In genomic region chr4:76626686-76627465, GRCh38 we compare ENCODE assay signal across 14 cellular contexts.
A peak's percentile ranks its signal among the peaks of the same experiment; 100 is the strongest.
DNase-seq lines count a peak whose midpoint lies in the region; ATAC-seq and TF ChIP-seq lines count a peak whose summit lies in the region.
"Had no signal": no experiment of that assay in that cellular context is flagged by ENCODE, and none has a peak within 500 bp of the region (broad histone marks: within the 10 kb centered on the region; RNA-seq: fewer than 3 reads in every experiment).

No MANE protein-coding gene starts in this region.

- H3K4me3 Mint-ChIP-seq in type B pancreatic cell = no peak overlapping the region
- H3K4me3 Mint-ChIP-seq: activated CD4-positive, alpha-beta T cell treated with anti-CD3 and anti-CD28 coated beads, Interleukin-2, amount 10 ng/mL, durations not matched to agents 7 days and 5 days; stimulated activated naive CD8-positive, alpha-beta T cell treated with anti-CD3 and anti-CD28 coated beads, Interleukin-15, Interleukin-2, amounts not matched to agents 100 ng/mL and 50 ng/mL, for 24 hours had no signal

- H3K27ac Mint-ChIP-seq in type B pancreatic cell = no peak overlapping the region
- H3K27ac Mint-ChIP-seq: activated CD4-positive, alpha-beta T cell treated with anti-CD3 and anti-CD28 coated beads, Interleukin-2, amount 10 ng/mL, durations not matched to agents 7 days and 5 days; stimulated activated naive CD8-positive, alpha-beta T cell treated with anti-CD3 and anti-CD28 coated beads, Interleukin-15, Interleukin-2, amounts not matched to agents 100 ng/mL and 50 ng/mL, for 24 hours had no signal

- no peak overlapping the region for H3K27ac ChIP-seq in WERI-Rb-1

- H3K9me3 ChIP-seq in WERI-Rb-1 (ENCODE audit: severe bottlenecking) = no peaks in the 10 kb centered on the region

- no peak overlapping the region for H3K4me3 ChIP-seq in WERI-Rb-1 (ENCODE audit: low read depth, low read length)
- no peak overlapping the region for H3K4me3 ChIP-seq in fibroblast of villous mesenchyme (ENCODE audit: low read depth, low read length)

- no peaks in the 10 kb centered on the region for H3K27me3 ChIP-seq in WERI-Rb-1 (ENCODE audit: insufficient read depth, low read depth, severe bottlenecking)

- DNase-seq in NCI-H748 (lab: John Stamatoyannopoulos, UW; ENCODE audit: unreplicated experiment) (peak; percentile 0), NCI-H748 treated with DMSO at 0.1 percent for 48 hours (lab: John Stamatoyannopoulos, UW) (no peak), WERI-Rb-1 (no peak), fibroblast of villous mesenchyme (ENCODE audit: low read depth) (peak; percentile 47), type B pancreatic cell (ENCODE audit: extremely low spot score, unreplicated experiment) (no peak)
- DNase-seq: activated CD4-positive, alpha-beta T cell treated with anti-CD3 and anti-CD28 coated beads, Interleukin-2, amount 10 ng/mL, durations not matched to agents 7 days and 5 days; activated gamma-delta T cell treated with Interleukin-2 at 50 U/mL for 16 hours; effector CD4-positive, alpha-beta T cell; NCI-H2081; RPMI8226 had no signal

- H3K4me1 Mint-ChIP-seq in type B pancreatic cell (ENCODE audit: unreplicated experiment) = peaks cover 39% of the 10 kb centered on the region
- H3K4me1 Mint-ChIP-seq: activated CD4-positive, alpha-beta T cell treated with anti-CD3 and anti-CD28 coated beads, Interleukin-2, amount 10 ng/mL, durations not matched to agents 7 days and 5 days had no signal

- peak; percentile 48 for TF ChIP-seq CTCF in WERI-Rb-1 (IDR thresholded peaks at IDR 0.05; ENCODE audit: low read depth, low read length)
- peak; percentile 64 for TF ChIP-seq CTCF in fibroblast of villous mesenchyme (IDR thresholded peaks at IDR 0.05; ENCODE audit: insufficient read depth, low read depth, low read length)
- peak; percentile 65 for TF ChIP-seq CTCF in type B pancreatic cell (conservative IDR thresholded peaks at IDR 0.05)

- no peak for ATAC-seq in GM21529 (IDR thresholded peaks at IDR 0.05; ENCODE audit: unreplicated experiment)
- no peak for ATAC-seq in GM21381 (IDR thresholded peaks at IDR 0.05; ENCODE audit: unreplicated experiment)
- ATAC-seq in esophagus mucosa = no peak

- no peaks in the 10 kb centered on the region for H3K36me3 ChIP-seq in WERI-Rb-1

- peaks cover 9% of the 10 kb centered on the region for H3K9me3 Mint-ChIP-seq in type B pancreatic cell
- H3K9me3 Mint-ChIP-seq: activated CD4-positive, alpha-beta T cell treated with anti-CD3 and anti-CD28 coated beads, Interleukin-2, amount 10 ng/mL, durations not matched to agents 7 days and 5 days; stimulated activated naive CD8-positive, alpha-beta T cell treated with anti-CD3 and anti-CD28 coated beads, Interleukin-15, Interleukin-2, amounts not matched to agents 100 ng/mL and 50 ng/mL, for 24 hours had no signal

- no peaks in the 10 kb centered on the region for H3K27me3 Mint-ChIP-seq in type B pancreatic cell

- H3K36me3 Mint-ChIP-seq in type B pancreatic cell = peaks cover 12% of the 10 kb centered on the region

Comparison
In these comparisons a context has a peak if more than half of its experiments do, and no peak if none do; other contexts are left out.
1. DNase-seq: peak in NCI-H748 (single experiment) and fibroblast of villous mesenchyme (single experiment); none in NCI-H748 treated with DMSO at 0.1 percent for 48 hours (single experiment), WERI-Rb-1 (single experiment) and type B pancreatic cell (single experiment).
2. Peak in every context shown above with its lines, with median percentiles within 50 percentile points of each other: CTCF ChIP-seq.